24 cellular contexts compared by ENCODE assay signal in genomic region chr4:101128473-101128872, GRCh38.
"Had no signal": no experiment of that assay in that cellular context is flagged by ENCODE, and none has a peak within 500 bp of the region (broad histone marks: within the 10 kb centered on the region; RNA-seq: fewer than 3 reads in every experiment).

No MANE protein-coding gene starts in this region.

- H3K4me1 ChIP-seq: right lobe of liver had no signal

- DNase-seq: activated CD4-positive, alpha-beta T cell treated with anti-CD3 and anti-CD28 coated beads for 36 hours; activated CD4-positive, alpha-beta T cell treated with anti-CD3 and anti-CD28 coated beads, Interleukin-2, amount 50 U/mL, for 4 hours; activated CD4-positive, CD25-positive, alpha-beta regulatory T cell; activated effector memory CD4-positive, alpha-beta T cell treated with Interleukin-2 at 50 U/mL for 16 hours; activated naive CD4-positive, alpha-beta T cell treated with Interleukin-2 at 50 U/mL for 16 hours; anterior cingulate cortex; dorsolateral prefrontal cortex; effector memory CD4-positive, alpha-beta T cell; gastrocnemius medialis; glutamatergic neuron; islet precursor cell; left cardiac atrium; midbrain; right lobe of liver; stimulated activated CD4-positive, alpha-beta T cell treated with anti-CD3 and anti-CD28 coated beads, Interleukin-4, amount 100 ng/mL, for 1 hour; stimulated activated naive CD8-positive, alpha-beta T cell treated with anti-CD3 and anti-CD28 coated beads, Interleukin-15, amount 100 ng/mL, for 72 hours; substantia nigra; T-helper 1 cell had no signal

- H3K4me3 ChIP-seq: coronary artery, dorsolateral prefrontal cortex, gastrocnemius medialis, right lobe of liver, upper lobe of left lung had no signal

- H3K27ac Mint-ChIP-seq: activated CD4-positive, alpha-beta T cell treated with anti-CD3 and anti-CD28 coated beads for 36 hours; activated naive CD8-positive, alpha-beta T cell; natural killer cell treated with Interleukin-12 subunit alpha and Interleukin-12 subunit beta and Interleukin-15 and Interleukin-18, amount 100 ng/mL, for 72 hours; progenitor cell of endocrine pancreas; stimulated activated naive CD8-positive, alpha-beta T cell treated with anti-CD3 and anti-CD28 coated beads, Interleukin-15, amount 100 ng/mL, for 72 hours; T-helper 2 cell treated with Interferon-gamma antibody and Interleukin-4, amounts not matched to agents 5 μg/mL and 100 μg/mL, for 36 hours had no signal

- H3K27me3 ChIP-seq: dorsolateral prefrontal cortex, gastrocnemius medialis, right lobe of liver, upper lobe of left lung had no signal

- H3K9me3 ChIP-seq: gastrocnemius medialis, right lobe of liver, upper lobe of left lung had no signal

- ATAC-seq: activated CD4-positive, alpha-beta T cell treated with anti-CD3 and anti-CD28 coated beads for 36 hours; gastrocnemius medialis; left cardiac atrium; right lobe of liver; stimulated activated naive CD8-positive, alpha-beta T cell treated with anti-CD3 and anti-CD28 coated beads, Interleukin-15, amount 100 ng/mL, for 72 hours had no signal

- H3K27me3 Mint-ChIP-seq: activated CD4-positive, alpha-beta T cell treated with anti-CD3 and anti-CD28 coated beads for 36 hours; activated naive CD8-positive, alpha-beta T cell; natural killer cell treated with Interleukin-12 subunit alpha and Interleukin-12 subunit beta and Interleukin-15 and Interleukin-18, amount 100 ng/mL, for 72 hours; progenitor cell of endocrine pancreas; stimulated activated naive CD8-positive, alpha-beta T cell treated with anti-CD3 and anti-CD28 coated beads, Interleukin-15, amount 100 ng/mL, for 72 hours had no signal

- H3K27ac ChIP-seq: coronary artery, dorsolateral prefrontal cortex, gastrocnemius medialis, right lobe of liver, upper lobe of left lung had no signal

- H3K36me3 ChIP-seq: gastrocnemius medialis, right lobe of liver, upper lobe of left lung had no signal

- H3K4me3 Mint-ChIP-seq: activated CD4-positive, alpha-beta T cell treated with anti-CD3 and anti-CD28 coated beads for 36 hours; activated naive CD8-positive, alpha-beta T cell; natural killer cell treated with Interleukin-12 subunit alpha and Interleukin-12 subunit beta and Interleukin-15 and Interleukin-18, amount 100 ng/mL, for 72 hours; stimulated activated naive CD8-positive, alpha-beta T cell treated with anti-CD3 and anti-CD28 coated beads, Interleukin-15, amount 100 ng/mL, for 72 hours; T-helper 2 cell treated with Interferon-gamma antibody and Interleukin-4, amounts not matched to agents 5 μg/mL and 100 μg/mL, for 36 hours had no signal
